ENCODE assay signal across 8 cellular contexts in the genomic region with DNA sequence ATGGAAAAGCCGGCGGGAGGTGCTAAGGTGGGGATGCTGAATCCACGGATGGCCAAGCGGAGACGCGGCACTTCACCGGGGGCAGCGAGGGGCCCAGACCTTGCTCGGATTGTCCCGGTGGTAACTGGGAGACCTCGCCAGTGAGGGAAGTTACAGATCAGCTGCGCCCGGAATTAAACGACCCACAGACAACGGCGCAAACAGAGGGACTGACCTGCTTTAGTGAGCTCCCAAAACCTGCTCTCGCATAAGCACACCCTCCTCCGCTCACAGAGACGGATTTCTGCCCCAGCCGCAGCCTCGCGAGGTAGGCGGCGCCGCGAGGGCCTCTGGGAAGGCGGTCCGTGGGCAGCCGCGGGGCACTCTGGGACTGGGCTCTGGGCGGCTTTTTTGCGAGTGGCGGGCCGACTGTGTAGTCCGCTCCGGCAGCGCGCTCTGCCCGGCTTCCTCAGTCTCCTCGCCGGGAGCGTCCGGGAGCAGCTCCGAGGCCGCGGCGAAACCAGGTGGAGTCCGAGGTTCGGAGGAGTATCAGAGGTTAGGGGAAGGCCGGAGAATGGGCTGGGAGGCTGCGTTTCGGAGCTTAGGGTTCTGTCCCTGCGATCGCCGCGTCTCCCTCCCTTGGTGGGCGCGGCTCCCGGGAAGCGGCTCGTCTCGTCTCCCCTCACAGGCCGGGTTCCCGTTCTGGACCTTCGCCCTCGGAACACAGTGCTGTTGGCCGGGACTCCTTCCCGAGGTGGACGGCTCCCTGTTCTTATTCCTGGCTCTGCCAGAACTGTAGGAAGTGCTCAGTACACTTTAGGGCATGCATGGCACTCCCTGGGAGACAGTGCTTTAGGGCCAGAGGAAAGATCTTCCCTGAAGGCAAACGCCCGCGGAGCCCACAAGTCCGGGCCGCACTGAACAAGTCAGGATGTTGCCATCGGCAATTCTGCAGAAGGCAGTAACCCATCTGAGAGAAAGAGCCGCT. TPM values are rescaled to one million over a fixed set of nuclear protein-coding genes. Genes with fewer than 3 reads are reported as not detected.
DNase-seq lines count a peak whose midpoint lies in the region; ATAC-seq and TF ChIP-seq lines count a peak whose summit lies in the region.

A gene with protein sequence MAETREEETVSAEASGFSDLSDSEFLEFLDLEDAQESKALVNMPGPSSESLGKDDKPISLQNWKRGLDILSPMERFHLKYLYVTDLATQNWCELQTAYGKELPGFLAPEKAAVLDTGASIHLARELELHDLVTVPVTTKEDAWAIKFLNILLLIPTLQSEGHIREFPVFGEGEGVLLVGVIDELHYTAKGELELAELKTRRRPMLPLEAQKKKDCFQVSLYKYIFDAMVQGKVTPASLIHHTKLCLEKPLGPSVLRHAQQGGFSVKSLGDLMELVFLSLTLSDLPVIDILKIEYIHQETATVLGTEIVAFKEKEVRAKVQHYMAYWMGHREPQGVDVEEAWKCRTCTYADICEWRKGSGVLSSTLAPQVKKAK (plus strand): TSS at position 393 of the 967 bp plus-strand sequence. CDS start 5,778 bp downstream, outside the sequence.

- H3K9me3 ChIP-seq in MG63, result peaks cover 36% of the 10 kb centered on the region

- H3K27ac ChIP-seq in temporal lobe (ENCODE audit: low read depth, low read length), result no peak within 1 kb of the TSS

- peaks cover 38% of the 10 kb centered on the region for H3K36me3 Mint-ChIP-seq in activated naive CD4-positive, alpha-beta T cell treated with anti-CD3 and anti-CD28 coated beads, Interleukin-2, amount 50 U/mL, for 24 hours

- peak; percentile 94 for ATAC-seq in GM21825 (IDR thresholded peaks at IDR 0.05; ENCODE audit: unreplicated experiment)
- peak; percentile 98 for ATAC-seq in omental fat pad (ENCODE audit: low FRiP score)

- H3K36me3 ChIP-seq in MG63, result peaks cover 15% of the 10 kb centered on the region

- H3K27me3 ChIP-seq in MG63, result no peaks in the 10 kb centered on the region

- no peaks in the 10 kb centered on the region for H3K27me3 Mint-ChIP-seq in activated naive CD4-positive, alpha-beta T cell treated with anti-CD3 and anti-CD28 coated beads, Interleukin-2, amount 50 U/mL, for 24 hours

- peak within 1 kb of the TSS; percentile 58 for H3K4me3 ChIP-seq in MG63

- H3K27ac Mint-ChIP-seq in activated naive CD4-positive, alpha-beta T cell treated with anti-CD3 and anti-CD28 coated beads, Interleukin-2, amount 50 U/mL, for 24 hours, result peak within 1 kb of the TSS; percentile 41

- peak within 1 kb of the TSS; percentile 91 for H3K4me3 Mint-ChIP-seq in activated naive CD4-positive, alpha-beta T cell treated with anti-CD3 and anti-CD28 coated beads, Interleukin-2, amount 50 U/mL, for 24 hours

- H3K4me1 Mint-ChIP-seq in activated naive CD4-positive, alpha-beta T cell treated with anti-CD3 and anti-CD28 coated beads, Interleukin-2, amount 50 U/mL, for 24 hours, result peaks cover 11% of the 10 kb centered on the region

- no peak for TF ChIP-seq CTCF in omental fat pad (IDR thresholded peaks at IDR 0.05)

- peaks cover 10% of the 10 kb centered on the region for H3K9me3 Mint-ChIP-seq in activated naive CD4-positive, alpha-beta T cell treated with anti-CD3 and anti-CD28 coated beads, Interleukin-2, amount 50 U/mL, for 24 hours

- peak; percentile 92 for DNase-seq in DMS53 (lab: John Stamatoyannopoulos, UW)
- peak; percentile 83 for DNase-seq in MG63
- DNase-seq in SKM-1 treated with dmso at 0.1 percent for 144 hours (lab: John Stamatoyannopoulos, UW; ENCODE audit: unreplicated experiment), result peak; percentile 76
- no peak for DNase-seq in glomerular endothelial cell (ENCODE audit: extremely low read depth, low read depth, low spot score)
- DNase-seq in omental fat pad (ENCODE audit: low spot score), result peak; percentile 45

RNA-seq across cellular contexts. Expression of the gene that starts here (rescaled TPM):
- total RNA-seq in MG63 (2014; rRNA removed; shearing (Covaris generic); ENCODE audit: low replicate concordance), result 5.2 TPM in 2 replicates
- total RNA-seq in glomerular endothelial cell (9.8 and 12.3 TPM in 2 replicates), omental fat pad (1 to 10 TPM; 3.9 to 9.1 (median 6.5) TPM), temporal lobe (18.2 TPM)
